13 cellular contexts compared by ENCODE assay signal in the genomic region with DNA sequence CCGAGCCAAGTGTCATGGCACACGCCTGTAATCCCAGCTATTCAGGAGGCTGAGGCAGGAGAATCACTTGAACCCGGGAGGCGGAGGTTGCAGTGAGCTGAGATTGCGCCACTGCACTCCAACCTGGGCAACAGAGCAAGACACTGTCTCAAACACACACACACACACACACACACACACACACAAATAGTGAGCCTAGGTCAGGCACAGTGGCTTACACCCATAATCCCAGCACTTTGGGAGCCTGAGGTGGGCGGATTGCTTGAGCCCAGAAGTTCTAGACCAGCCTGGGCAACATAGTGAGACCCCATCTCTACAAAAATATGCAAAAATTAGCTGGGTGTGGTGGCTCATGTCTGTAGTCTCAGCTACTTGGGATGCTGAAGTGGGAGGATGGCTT. TPM values are rescaled to one million over a fixed set of nuclear protein-coding genes. Genes with fewer than 3 reads are reported as not detected.
"Had no signal": no experiment of that assay in that cellular context is flagged by ENCODE, and none has a peak within 500 bp of the region (broad histone marks: within the 10 kb centered on the region; RNA-seq: fewer than 3 reads in every experiment).

No MANE protein-coding gene starts in this region.

RNA-seq across cellular contexts. Expression of a gene that starts 4.0 kb away (rescaled TPM):
- total RNA-seq: temporal lobe, upper lobe of left lung, upper lobe of right lung had no signal

RNA-seq across cellular contexts. Expression of a gene that starts 25.6 kb away (rescaled TPM):
- total RNA-seq: stomach, subcutaneous adipose tissue, suprapubic skin, thoracic aorta, thyroid gland, tibial nerve, transverse colon, upper lobe of left lung, upper lobe of right lung, ureter, uterus, vagina had no signal
- polyA plus RNA-seq: stomach had no signal
